8 cellular contexts compared by ENCODE assay signal in the genomic region with DNA sequence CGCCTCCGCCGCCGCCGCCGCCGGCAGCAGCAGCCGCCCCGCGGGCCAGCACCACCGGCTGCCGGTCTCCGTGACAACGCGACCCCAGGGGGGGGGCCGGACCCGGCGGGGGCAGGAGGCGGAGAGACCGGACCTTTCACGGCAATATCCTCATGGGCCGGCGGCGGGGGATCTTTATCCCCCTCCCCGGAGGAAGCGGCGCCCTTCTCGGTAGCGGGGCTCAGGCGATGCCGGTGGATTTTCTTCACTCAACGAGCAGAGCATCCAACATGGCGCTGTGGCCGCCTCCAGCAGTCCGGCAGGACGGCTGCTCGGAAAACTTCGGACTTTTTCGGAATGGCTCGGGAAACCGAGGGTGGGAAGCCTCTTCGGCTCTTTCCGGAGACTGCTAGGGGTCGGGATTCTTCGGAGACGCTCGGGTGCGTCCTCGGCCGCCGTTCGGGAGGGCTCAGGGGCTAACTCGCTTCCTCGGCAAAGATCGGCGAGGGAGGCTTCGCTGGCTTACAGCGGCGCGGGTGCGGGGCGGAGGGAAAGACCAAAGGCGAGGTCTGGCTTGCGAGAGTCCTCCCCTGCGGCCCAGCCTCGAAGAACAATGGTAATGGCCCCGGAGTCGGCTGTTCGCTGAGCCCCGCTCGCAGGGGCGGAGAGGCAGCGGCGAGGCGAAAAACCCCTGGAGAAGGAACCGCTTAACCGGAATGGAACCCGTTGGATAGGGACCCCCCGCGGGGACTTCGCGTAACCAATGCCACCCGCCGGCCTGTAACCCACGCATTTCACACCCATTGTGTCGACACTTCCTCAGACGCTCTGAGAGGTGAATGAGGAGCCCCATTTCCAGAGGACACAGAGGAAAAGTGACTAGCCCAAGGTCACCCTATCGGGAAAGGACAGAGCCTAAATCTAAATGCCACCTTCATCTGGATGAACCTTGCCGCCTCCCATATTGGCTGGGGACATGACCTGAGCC. TPM values are rescaled to one million over a fixed set of nuclear protein-coding genes. Genes with fewer than 3 reads are reported as not detected.
A peak's percentile ranks its signal among the peaks of the same experiment; 100 is the strongest.
DNase-seq lines count a peak whose midpoint lies in the region; ATAC-seq and TF ChIP-seq lines count a peak whose summit lies in the region.

A gene with protein sequence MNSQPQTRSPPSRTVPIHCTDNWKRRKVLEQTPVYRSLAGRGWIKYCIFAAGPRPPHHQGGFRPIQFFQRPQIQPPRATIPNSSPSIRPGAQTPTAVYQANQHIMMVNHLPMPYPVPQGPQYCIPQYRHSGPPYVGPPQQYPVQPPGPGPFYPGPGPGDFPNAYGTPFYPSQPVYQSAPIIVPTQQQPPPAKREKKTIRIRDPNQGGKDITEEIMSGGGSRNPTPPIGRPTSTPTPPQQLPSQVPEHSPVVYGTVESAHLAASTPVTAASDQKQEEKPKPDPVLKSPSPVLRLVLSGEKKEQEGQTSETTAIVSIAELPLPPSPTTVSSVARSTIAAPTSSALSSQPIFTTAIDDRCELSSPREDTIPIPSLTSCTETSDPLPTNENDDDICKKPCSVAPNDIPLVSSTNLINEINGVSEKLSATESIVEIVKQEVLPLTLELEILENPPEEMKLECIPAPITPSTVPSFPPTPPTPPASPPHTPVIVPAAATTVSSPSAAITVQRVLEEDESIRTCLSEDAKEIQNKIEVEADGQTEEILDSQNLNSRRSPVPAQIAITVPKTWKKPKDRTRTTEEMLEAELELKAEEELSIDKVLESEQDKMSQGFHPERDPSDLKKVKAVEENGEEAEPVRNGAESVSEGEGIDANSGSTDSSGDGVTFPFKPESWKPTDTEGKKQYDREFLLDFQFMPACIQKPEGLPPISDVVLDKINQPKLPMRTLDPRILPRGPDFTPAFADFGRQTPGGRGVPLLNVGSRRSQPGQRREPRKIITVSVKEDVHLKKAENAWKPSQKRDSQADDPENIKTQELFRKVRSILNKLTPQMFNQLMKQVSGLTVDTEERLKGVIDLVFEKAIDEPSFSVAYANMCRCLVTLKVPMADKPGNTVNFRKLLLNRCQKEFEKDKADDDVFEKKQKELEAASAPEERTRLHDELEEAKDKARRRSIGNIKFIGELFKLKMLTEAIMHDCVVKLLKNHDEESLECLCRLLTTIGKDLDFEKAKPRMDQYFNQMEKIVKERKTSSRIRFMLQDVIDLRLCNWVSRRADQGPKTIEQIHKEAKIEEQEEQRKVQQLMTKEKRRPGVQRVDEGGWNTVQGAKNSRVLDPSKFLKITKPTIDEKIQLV (N-terminal part only) (minus strand): TSS at position 309 of the 967 bp plus-strand sequence. CDS start 174,155 bp downstream, outside the sequence.

- H3K36me3 Mint-ChIP-seq in activated naive CD4-positive, alpha-beta T cell treated with anti-CD3 and anti-CD28 coated beads, Interleukin-2, amount 50 U/mL, for 72 hours: peaks cover 0 to 12% of the 10 kb centered on the region in 2 donors

- peak; percentile 13 to 61 for TF ChIP-seq POLR2A in suprapubic skin (IDR thresholded peaks at IDR 0.05)

- WGBS in suprapubic skin: 33% methylated on average over 4 of the region's 89 CpGs

- no peaks in the 10 kb centered on the region for H3K36me3 ChIP-seq in suprapubic skin

- H3K27me3 ChIP-seq in suprapubic skin: no peaks in the 10 kb centered on the region

- no peaks in the 10 kb centered on the region for H3K9me3 Mint-ChIP-seq in activated naive CD4-positive, alpha-beta T cell treated with anti-CD3 and anti-CD28 coated beads, Interleukin-2, amount 50 U/mL, for 72 hours

- TF ChIP-seq CTCF in suprapubic skin (IDR thresholded peaks at IDR 0.05): no peak

- H3K4me1 ChIP-seq in suprapubic skin: peaks cover 28% of the 10 kb centered on the region

- no peaks in the 10 kb centered on the region for H3K9me3 ChIP-seq in suprapubic skin

- peak within 1 kb of the TSS; percentile 92 for H3K27ac ChIP-seq in suprapubic skin

- H3K4me3 ChIP-seq in GM08714 (ENCODE audit: low read length) (peak within 1 kb of the TSS; percentile 95), suprapubic skin (peak within 1 kb of the TSS; percentile 90)

- peak; percentile 87 for ATAC-seq in HG02610 (IDR thresholded peaks at IDR 0.05; ENCODE audit: unreplicated experiment)
- peak; percentile 80 to 93 for ATAC-seq in activated naive CD4-positive, alpha-beta T cell treated with anti-CD3 and anti-CD28 coated beads, Interleukin-2, amount 50 U/mL, for 72 hours

- no peak for TF ChIP-seq EP300 in suprapubic skin (IDR thresholded peaks at IDR 0.05)

- peak within 1 kb of the TSS; percentile 93 to 98 for H3K27ac Mint-ChIP-seq in activated naive CD4-positive, alpha-beta T cell treated with anti-CD3 and anti-CD28 coated beads, Interleukin-2, amount 50 U/mL, for 72 hours

- DNase-seq in NCI-H1092 treated with DMSO at 0.1 percent for 48 hours (lab: John Stamatoyannopoulos, UW): peak; percentile 99
- peak; percentile 90 for DNase-seq in SKM-1 (lab: John Stamatoyannopoulos, UW; ENCODE audit: unreplicated experiment)
- DNase-seq in activated naive CD4-positive, alpha-beta T cell treated with anti-CD3 and anti-CD28 coated beads, Interleukin-2, amount 50 U/mL, for 72 hours (ENCODE audit: low spot score in 2 of 2): peak; percentile 95 to 100
- peak; percentile 97 for DNase-seq in globus pallidus (ENCODE audit: low spot score)
- peak; percentile 69 to 100 (median 97) for DNase-seq in nucleus accumbens (lab: John Stamatoyannopoulos, UW)
- DNase-seq in suprapubic skin (ENCODE audit: low spot score in 2 of 2): peak; percentile 98 to 99

RNA-seq across cellular contexts. Expression of the gene that starts here (rescaled TPM):
- total RNA-seq in activated naive CD4-positive, alpha-beta T cell treated with anti-CD3 and anti-CD28 coated beads, Interleukin-2, amount 50 U/mL, for 72 hours: 10 to 100 TPM; 38.4 to 45.1 TPM
- total RNA-seq in suprapubic skin: 10 to 100 TPM; 32.9 to 40.6 (median 39.5) TPM

Comparison
In these comparisons a context has a peak if more than half of its experiments do, and no peak if none do; other contexts are left out.
1. Peak in every context shown above with its lines: DNase-seq, ATAC-seq, H3K4me3 ChIP-seq and H3K27ac ChIP-seq.